ENCODE assay signal across 28 cellular contexts in genomic region chr4:161664740-161665139, GRCh38.
"Had no signal": no experiment of that assay in that cellular context is flagged by ENCODE, and none has a peak within 500 bp of the region (broad histone marks: within the 10 kb centered on the region; RNA-seq: fewer than 3 reads in every experiment).

No MANE protein-coding gene starts in this region.

- H3K4me3 Mint-ChIP-seq: endodermal cell; memory B cell; natural killer cell; stimulated activated effector memory CD8-positive, alpha-beta T cell treated with anti-CD3 and anti-CD28 coated beads, Interleukin-12 subunit alpha, Interleukin-12 subunit beta, amount 100 ng/mL, for 72 hours had no signal

- H3K27me3 Mint-ChIP-seq: memory B cell had no signal

- H3K36me3 Mint-ChIP-seq: memory B cell; stimulated activated effector memory CD8-positive, alpha-beta T cell treated with anti-CD3 and anti-CD28 coated beads, Interleukin-12 subunit alpha, Interleukin-12 subunit beta, amount 100 ng/mL, for 72 hours had no signal

- H2AFZ ChIP-seq: hepatocyte had no signal

- H3K4me3 ChIP-seq: dorsolateral prefrontal cortex, gastrocnemius medialis, hepatocyte, lung, ovary, psoas muscle, sigmoid colon, stomach, thyroid gland, vagina had no signal

- ATAC-seq: esophagus mucosa; gastrocnemius medialis; left lobe of liver; natural killer cell; psoas muscle; right cardiac atrium; stimulated activated effector memory CD8-positive, alpha-beta T cell treated with anti-CD3 and anti-CD28 coated beads, Interleukin-12 subunit alpha, Interleukin-12 subunit beta, amount 100 ng/mL, for 72 hours had no signal

- H3K36me3 ChIP-seq: gastrocnemius medialis, ovary, sigmoid colon, stomach, thyroid gland, vagina had no signal

- H3K4me1 Mint-ChIP-seq: endodermal cell; memory B cell; natural killer cell; stimulated activated effector memory CD8-positive, alpha-beta T cell treated with anti-CD3 and anti-CD28 coated beads, Interleukin-12 subunit alpha, Interleukin-12 subunit beta, amount 100 ng/mL, for 72 hours had no signal

- H3K27ac Mint-ChIP-seq: endodermal cell; memory B cell; natural killer cell; stimulated activated effector memory CD8-positive, alpha-beta T cell treated with anti-CD3 and anti-CD28 coated beads, Interleukin-12 subunit alpha, Interleukin-12 subunit beta, amount 100 ng/mL, for 72 hours had no signal

- H3K4me2 ChIP-seq: hepatocyte had no signal

- H3K9me3 ChIP-seq: gastrocnemius medialis, ovary, psoas muscle, sigmoid colon, stomach, thyroid gland, vagina had no signal

- DNase-seq: dorsolateral prefrontal cortex; effector CD4-positive, alpha-beta T cell; endodermal cell; foreskin fibroblast; gastrocnemius medialis; head of caudate nucleus; kidney; natural killer cell; occipital lobe; ovary; posterior cingulate gyrus; psoas muscle; right cardiac atrium; sigmoid colon; stimulated activated CD4-positive, alpha-beta T cell treated with anti-CD3 and anti-CD28 coated beads, Interleukin-2, amount 100 ng/mL, for 24 hours; stimulated activated CD4-positive, alpha-beta T cell treated with anti-CD3 and anti-CD28 coated beads, Interleukin-4, amount 100 ng/mL, for 24 hours; stimulated activated naive CD4-positive, alpha-beta T cell treated with Interleukin-2 at 50 U/mL for 16 hours; stomach; thyroid gland; trophoblast cell had no signal

- H3K27ac ChIP-seq: dorsolateral prefrontal cortex, epithelial cell of prostate, gastrocnemius medialis, hepatocyte, ovary, psoas muscle, sigmoid colon, stomach, thyroid gland, vagina had no signal

- H3K27me3 ChIP-seq: dorsolateral prefrontal cortex, gastrocnemius medialis, hepatocyte, ovary, sigmoid colon, stomach, thyroid gland, vagina had no signal

- H3K79me2 ChIP-seq: hepatocyte had no signal

- H3K4me1 ChIP-seq: gastrocnemius medialis, psoas muscle, sigmoid colon, stomach, thyroid gland, vagina had no signal
